ENCODE assay signal across 1 cellular context in genomic region chr16:88803264-88803987, GRCh38.
TF ChIP-seq lines count a peak whose summit lies in the region.

TSS of gene CDT1 (plus strand) at chr16:88803789. CDS start at chr16:88803832, 43 bp downstream.

TF ChIP-seq in GM12878, 131 proteins besides CTCF, POLR2A, EP300 and RAD21 (continued from another document and continues in another):
- no peak for TF ChIP-seq ETV6 (conservative IDR thresholded peaks at IDR 0.05 in 1 of 2, IDR thresholded peaks at IDR 0.05 in 1 of 2; ENCODE audit: borderline replicate concordance in 1 of 2, low read depth in 1 of 2)
- peak; percentile 77 for TF ChIP-seq DPF2 (IDR thresholded peaks at IDR 0.05)
- TF ChIP-seq, protein P1, sequence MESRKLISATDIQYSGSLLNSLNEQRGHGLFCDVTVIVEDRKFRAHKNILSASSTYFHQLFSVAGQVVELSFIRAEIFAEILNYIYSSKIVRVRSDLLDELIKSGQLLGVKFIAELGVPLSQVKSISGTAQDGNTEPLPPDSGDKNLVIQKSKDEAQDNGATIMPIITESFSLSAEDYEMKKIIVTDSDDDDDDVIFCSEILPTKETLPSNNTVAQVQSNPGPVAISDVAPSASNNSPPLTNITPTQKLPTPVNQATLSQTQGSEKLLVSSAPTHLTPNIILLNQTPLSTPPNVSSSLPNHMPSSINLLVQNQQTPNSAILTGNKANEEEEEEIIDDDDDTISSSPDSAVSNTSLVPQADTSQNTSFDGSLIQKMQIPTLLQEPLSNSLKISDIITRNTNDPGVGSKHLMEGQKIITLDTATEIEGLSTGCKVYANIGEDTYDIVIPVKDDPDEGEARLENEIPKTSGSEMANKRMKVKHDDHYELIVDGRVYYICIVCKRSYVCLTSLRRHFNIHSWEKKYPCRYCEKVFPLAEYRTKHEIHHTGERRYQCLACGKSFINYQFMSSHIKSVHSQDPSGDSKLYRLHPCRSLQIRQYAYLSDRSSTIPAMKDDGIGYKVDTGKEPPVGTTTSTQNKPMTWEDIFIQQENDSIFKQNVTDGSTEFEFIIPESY (IDR thresholded peaks at IDR 0.05) = no peak
- TF ChIP-seq, protein P2, sequence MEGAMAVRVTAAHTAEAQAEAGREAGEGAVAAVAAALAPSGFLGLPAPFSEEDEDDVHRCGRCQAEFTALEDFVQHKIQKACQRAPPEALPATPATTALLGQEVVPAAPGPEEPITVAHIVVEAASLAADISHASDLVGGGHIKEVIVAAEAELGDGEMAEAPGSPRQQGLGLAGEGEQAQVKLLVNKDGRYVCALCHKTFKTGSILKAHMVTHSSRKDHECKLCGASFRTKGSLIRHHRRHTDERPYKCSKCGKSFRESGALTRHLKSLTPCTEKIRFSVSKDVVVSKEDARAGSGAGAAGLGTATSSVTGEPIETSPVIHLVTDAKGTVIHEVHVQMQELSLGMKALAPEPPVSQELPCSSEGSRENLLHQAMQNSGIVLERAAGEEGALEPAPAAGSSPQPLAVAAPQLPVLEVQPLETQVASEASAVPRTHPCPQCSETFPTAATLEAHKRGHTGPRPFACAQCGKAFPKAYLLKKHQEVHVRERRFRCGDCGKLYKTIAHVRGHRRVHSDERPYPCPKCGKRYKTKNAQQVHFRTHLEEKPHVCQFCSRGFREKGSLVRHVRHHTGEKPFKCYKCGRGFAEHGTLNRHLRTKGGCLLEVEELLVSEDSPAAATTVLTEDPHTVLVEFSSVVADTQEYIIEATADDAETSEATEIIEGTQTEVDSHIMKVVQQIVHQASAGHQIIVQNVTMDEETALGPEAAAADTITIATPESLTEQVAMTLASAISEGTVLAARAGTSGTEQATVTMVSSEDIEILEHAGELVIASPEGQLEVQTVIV (IDR thresholded peaks at IDR 0.05; ENCODE audit: borderline replicate concordance, partially characterized antibody) = no peak
- TF ChIP-seq ZNF207 (IDR thresholded peaks at IDR 0.05; ENCODE audit: borderline replicate concordance) = peak; percentile 69; the same call in 1 of the 2 replicates
- TF ChIP-seq, protein P3, sequence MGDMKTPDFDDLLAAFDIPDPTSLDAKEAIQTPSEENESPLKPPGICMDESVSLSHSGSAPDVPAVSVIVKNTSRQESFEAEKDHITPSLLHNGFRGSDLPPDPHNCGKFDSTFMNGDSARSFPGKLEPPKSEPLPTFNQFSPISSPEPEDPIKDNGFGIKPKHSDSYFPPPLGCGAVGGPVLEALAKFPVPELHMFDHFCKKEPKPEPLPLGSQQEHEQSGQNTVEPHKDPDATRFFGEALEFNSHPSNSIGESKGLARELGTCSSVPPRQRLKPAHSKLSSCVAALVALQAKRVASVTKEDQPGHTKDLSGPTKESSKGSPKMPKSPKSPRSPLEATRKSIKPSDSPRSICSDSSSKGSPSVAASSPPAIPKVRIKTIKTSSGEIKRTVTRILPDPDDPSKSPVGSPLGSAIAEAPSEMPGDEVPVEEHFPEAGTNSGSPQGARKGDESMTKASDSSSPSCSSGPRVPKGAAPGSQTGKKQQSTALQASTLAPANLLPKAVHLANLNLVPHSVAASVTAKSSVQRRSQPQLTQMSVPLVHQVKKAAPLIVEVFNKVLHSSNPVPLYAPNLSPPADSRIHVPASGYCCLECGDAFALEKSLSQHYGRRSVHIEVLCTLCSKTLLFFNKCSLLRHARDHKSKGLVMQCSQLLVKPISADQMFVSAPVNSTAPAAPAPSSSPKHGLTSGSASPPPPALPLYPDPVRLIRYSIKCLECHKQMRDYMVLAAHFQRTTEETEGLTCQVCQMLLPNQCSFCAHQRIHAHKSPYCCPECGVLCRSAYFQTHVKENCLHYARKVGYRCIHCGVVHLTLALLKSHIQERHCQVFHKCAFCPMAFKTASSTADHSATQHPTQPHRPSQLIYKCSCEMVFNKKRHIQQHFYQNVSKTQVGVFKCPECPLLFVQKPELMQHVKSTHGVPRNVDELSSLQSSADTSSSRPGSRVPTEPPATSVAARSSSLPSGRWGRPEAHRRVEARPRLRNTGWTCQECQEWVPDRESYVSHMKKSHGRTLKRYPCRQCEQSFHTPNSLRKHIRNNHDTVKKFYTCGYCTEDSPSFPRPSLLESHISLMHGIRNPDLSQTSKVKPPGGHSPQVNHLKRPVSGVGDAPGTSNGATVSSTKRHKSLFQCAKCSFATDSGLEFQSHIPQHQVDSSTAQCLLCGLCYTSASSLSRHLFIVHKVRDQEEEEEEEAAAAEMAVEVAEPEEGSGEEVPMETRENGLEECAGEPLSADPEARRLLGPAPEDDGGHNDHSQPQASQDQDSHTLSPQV (IDR thresholded peaks at IDR 0.05) = no peak
- TF ChIP-seq SMAD1 (IDR thresholded peaks at IDR 0.05; ENCODE audit: low read depth, partially characterized antibody) = no peak
- TF ChIP-seq TAF1 (IDR thresholded peaks at IDR 0.05; ENCODE audit: borderline replicate concordance, low read depth, low read length) = peak; percentile 39; the same call in 1 of the 2 replicates
- no peak for TF ChIP-seq EZH2 (IDR thresholded peaks at IDR 0.05; ENCODE audit: borderline replicate concordance, control insufficient read depth, low read depth, low read length)
- no peak for TF ChIP-seq CBX3 (IDR thresholded peaks at IDR 0.05; ENCODE audit: borderline replicate concordance, low read depth)
- TF ChIP-seq RFX5 (IDR thresholded peaks at IDR 0.05; ENCODE audit: low read depth, low read length) = no peak
- peak; percentile 74; the same call in 1 of the 2 replicates for TF ChIP-seq LARP7 (IDR thresholded peaks at IDR 0.05)
- TF ChIP-seq, protein P4, sequence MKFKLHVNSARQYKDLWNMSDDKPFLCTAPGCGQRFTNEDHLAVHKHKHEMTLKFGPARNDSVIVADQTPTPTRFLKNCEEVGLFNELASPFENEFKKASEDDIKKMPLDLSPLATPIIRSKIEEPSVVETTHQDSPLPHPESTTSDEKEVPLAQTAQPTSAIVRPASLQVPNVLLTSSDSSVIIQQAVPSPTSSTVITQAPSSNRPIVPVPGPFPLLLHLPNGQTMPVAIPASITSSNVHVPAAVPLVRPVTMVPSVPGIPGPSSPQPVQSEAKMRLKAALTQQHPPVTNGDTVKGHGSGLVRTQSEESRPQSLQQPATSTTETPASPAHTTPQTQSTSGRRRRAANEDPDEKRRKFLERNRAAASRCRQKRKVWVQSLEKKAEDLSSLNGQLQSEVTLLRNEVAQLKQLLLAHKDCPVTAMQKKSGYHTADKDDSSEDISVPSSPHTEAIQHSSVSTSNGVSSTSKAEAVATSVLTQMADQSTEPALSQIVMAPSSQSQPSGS (IDR thresholded peaks at IDR 0.05; ENCODE audit: low read length) = no peak
- 0 out of 2 replicates have a peak, but pooled peaks have one; percentile 28 for TF ChIP-seq CHD4 (IDR thresholded peaks at IDR 0.05)
- TF ChIP-seq RBBP5 (conservative IDR thresholded peaks at IDR 0.05) = no peak
- TF ChIP-seq SREBF2 (IDR thresholded peaks at IDR 0.05; ENCODE audit: low read length) = no peak
- TF ChIP-seq NR2F1 (conservative IDR thresholded peaks at IDR 0.05) = peak; percentile 53
- TF ChIP-seq BACH1 (IDR thresholded peaks at IDR 0.05; ENCODE audit: borderline replicate concordance) = peak; percentile 99
- TF ChIP-seq, protein P5, sequence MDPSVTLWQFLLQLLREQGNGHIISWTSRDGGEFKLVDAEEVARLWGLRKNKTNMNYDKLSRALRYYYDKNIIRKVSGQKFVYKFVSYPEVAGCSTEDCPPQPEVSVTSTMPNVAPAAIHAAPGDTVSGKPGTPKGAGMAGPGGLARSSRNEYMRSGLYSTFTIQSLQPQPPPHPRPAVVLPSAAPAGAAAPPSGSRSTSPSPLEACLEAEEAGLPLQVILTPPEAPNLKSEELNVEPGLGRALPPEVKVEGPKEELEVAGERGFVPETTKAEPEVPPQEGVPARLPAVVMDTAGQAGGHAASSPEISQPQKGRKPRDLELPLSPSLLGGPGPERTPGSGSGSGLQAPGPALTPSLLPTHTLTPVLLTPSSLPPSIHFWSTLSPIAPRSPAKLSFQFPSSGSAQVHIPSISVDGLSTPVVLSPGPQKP (IDR thresholded peaks at IDR 0.05; ENCODE audit: low read depth, low read length) = no peak
- TF ChIP-seq CBX5 (IDR thresholded peaks at IDR 0.05; ENCODE audit: low read depth) = no peak
- no peak for TF ChIP-seq KDM1A (IDR thresholded peaks at IDR 0.05; ENCODE audit: borderline replicate concordance)
- TF ChIP-seq MTA3 (IDR thresholded peaks at IDR 0.05; ENCODE audit: borderline replicate concordance, low read length) = no peak
- no peak for TF ChIP-seq HDAC6 (IDR thresholded peaks at IDR 0.05; ENCODE audit: unreplicated experiment)
- TF ChIP-seq BMI1 (IDR thresholded peaks at IDR 0.05; ENCODE audit: borderline replicate concordance) = no peak
- no peak for TF ChIP-seq ATF3 (IDR thresholded peaks at IDR 0.05; ENCODE audit: borderline replicate concordance, extremely low read depth, low read depth, low read length)
- no peak for TF ChIP-seq ZBTB40 (IDR thresholded peaks at IDR 0.05; ENCODE audit: borderline replicate concordance)
- peak; percentile 69 for TF ChIP-seq SP1 (IDR thresholded peaks at IDR 0.05; ENCODE audit: low read depth, low read length)
- no peak for TF ChIP-seq ZNF274 (IDR thresholded peaks at IDR 0.05; ENCODE audit: insufficient read depth, insufficient read length)
- TF ChIP-seq TCF7 (IDR thresholded peaks at IDR 0.05; ENCODE audit: borderline replicate concordance) = no peak
- TF ChIP-seq ZNF217 (IDR thresholded peaks at IDR 0.05) = peak; percentile 73
- no peak for TF ChIP-seq MEF2A (IDR thresholded peaks at IDR 0.05; ENCODE audit: insufficient read depth, low read depth, low read length)
- TF ChIP-seq NR2C2 (IDR thresholded peaks at IDR 0.05; ENCODE audit: borderline replicate concordance, control insufficient read depth, insufficient read length, low read depth) = no peak
- TF ChIP-seq TCF3 (IDR thresholded peaks at IDR 0.05; ENCODE audit: borderline replicate concordance, insufficient read depth, low read depth, low read length) = no peak
- no peak for TF ChIP-seq SMAD5 (IDR thresholded peaks at IDR 0.05; ENCODE audit: low read depth)
- no peak for TF ChIP-seq IRF5 (IDR thresholded peaks at IDR 0.05; ENCODE audit: borderline replicate concordance)
- no peak for TF ChIP-seq SUZ12 (IDR thresholded peaks at IDR 0.05; ENCODE audit: unreplicated experiment)
- TF ChIP-seq ZBTB4 (CRISPR knock-in tag; IDR thresholded peaks at IDR 0.05) = no peak
